9 cellular contexts compared by ENCODE assay signal in the genomic region with DNA sequence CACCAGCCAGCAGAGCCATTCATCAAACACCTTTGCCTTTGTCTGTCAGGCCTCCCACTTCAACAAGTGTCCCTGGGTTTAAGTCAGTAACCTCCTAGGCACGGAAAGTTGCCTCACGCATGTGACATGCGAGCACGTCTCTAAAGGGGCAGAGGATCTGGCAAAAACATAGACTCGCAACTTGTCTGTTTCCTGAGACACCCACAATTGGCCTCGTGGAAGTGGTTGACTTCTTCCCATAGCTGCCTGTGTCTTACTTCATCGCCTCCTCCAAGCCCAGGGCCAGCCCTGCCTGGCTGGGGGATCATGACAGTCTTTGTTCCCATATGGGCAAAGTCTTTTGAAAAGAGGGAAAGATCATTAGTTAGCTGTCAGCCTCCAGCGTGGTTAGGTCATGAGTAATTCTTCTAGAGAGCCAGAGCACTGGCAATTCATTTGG. TPM values are rescaled to one million over a fixed set of nuclear protein-coding genes. Genes with fewer than 3 reads are reported as not detected.
DNase-seq lines count a peak whose midpoint lies in the region; ATAC-seq and TF ChIP-seq lines count a peak whose summit lies in the region.
"Had no signal": no experiment of that assay in that cellular context is flagged by ENCODE, and none has a peak within 500 bp of the region (broad histone marks: within the 10 kb centered on the region; RNA-seq: fewer than 3 reads in every experiment).

No MANE protein-coding gene starts in this region.

- ATAC-seq in HCT116 = no peak
- ATAC-seq in stimulated activated effector memory CD8-positive, alpha-beta T cell treated with anti-CD3 and anti-CD28 coated beads, Interleukin-12 subunit alpha, Interleukin-12 subunit beta, amount 100 ng/mL, for 72 hours = no peak

- no peak overlapping the region for H3K9ac ChIP-seq in HCT116 (ENCODE audit: low read length)

- H3K9me3 ChIP-seq in HCT116 (ENCODE audit: control insufficient read depth in 1 of 2, insufficient read depth in 1 of 2, low read depth in 1 of 2, low read length in 2 of 2) (no peaks in the 10 kb centered on the region), ascending aorta (no peaks in the 10 kb centered on the region)
- H3K9me3 ChIP-seq: neutrophil had no signal

- H3K9me2 ChIP-seq in HCT116 (ENCODE audit: insufficient read depth) = no peaks in the 10 kb centered on the region

- H3K4me1 ChIP-seq in HCT116 (ENCODE audit: control insufficient read depth in 1 of 2, insufficient read depth in 2 of 2, low read length in 2 of 2) (peaks cover 6 to 40% of the 10 kb centered on the region in 2 experiments; a peak in 3 of 4 replicates), ascending aorta (peaks cover 26 to 52% of the 10 kb centered on the region in 2 donors)

- TF ChIP-seq CTCF in HCT116 (IDR thresholded peaks at IDR 0.05 in 2 of 3, conservative IDR thresholded peaks at IDR 0.05 in 1 of 3; ENCODE audit: borderline replicate concordance in 1 of 3, insufficient read depth in 1 of 3, low read depth in 2 of 3, low read length in 2 of 3) (no peak), ascending aorta (IDR thresholded peaks at IDR 0.05) (no peak)

- no peak overlapping the region for H3K4me3 ChIP-seq in HCT116 (replicated peaks in 1 of 2; ENCODE audit: low read depth in 1 of 2, low read length in 2 of 2)
- H3K4me3 ChIP-seq in ascending aorta = peak overlapping the region; percentile 32 to 55
- H3K4me3 ChIP-seq in H7 (ENCODE audit: insufficient read depth, low read depth, low read length) = no peak overlapping the region

- TF ChIP-seq RAD21 in HCT116 (IDR thresholded peaks at IDR 0.05; ENCODE audit: low read depth) = no peak

- H3K27me3 ChIP-seq in HCT116 (ENCODE audit: insufficient read depth, low read length) = no peaks in the 10 kb centered on the region
- no peaks in the 10 kb centered on the region for H3K27me3 ChIP-seq in ascending aorta
- H3K27me3 ChIP-seq in H7 (ENCODE audit: control insufficient read depth, insufficient read depth, low read length) = no peaks in the 10 kb centered on the region

- H3K36me3 ChIP-seq in HCT116 (ENCODE audit: control insufficient read depth in 1 of 2, insufficient read depth in 2 of 2, low read length in 2 of 2) (no peaks in the 10 kb centered on the region), ascending aorta (no peaks in the 10 kb centered on the region), H7 (replicated peaks; ENCODE audit: control insufficient read depth, insufficient read depth, low read length) (no peaks in the 10 kb centered on the region)
- H3K36me3 ChIP-seq: neutrophil had no signal

- no peaks in the 10 kb centered on the region for H3K79me2 ChIP-seq in HCT116 (ENCODE audit: insufficient read depth, low read length)

- BruUV-seq in HCT116 (replicated peaks; lab: Mats Ljungman, UMichigan) = no TSS peak

- RAD21 ChIA-PET in HCT116 (lab: Charles Lee; ENCODE audit: low non-redundant PET in 1 of 2, low total read pairs in 2 of 2, uncharacterized antibody in 2 of 2, unreplicated experiment in 2 of 2) = no interaction called here

- intact Hi-C loops in HCT116 (cut with micrococcal nuclease) (loop anchor here (1.0 kb wide), 2 partner anchors 478 to 743 kb away; no protein-coding TSS in a partner anchor), ascending aorta (cut with DNase I) (loop anchor here (1.0 to 10.0 kb wide), 8 partner anchors 23 to 844 kb away; a partner anchor contains a TSS)

- peaks cover 11% of the 10 kb centered on the region for H3K36me3 Mint-ChIP-seq in stimulated activated effector memory CD8-positive, alpha-beta T cell treated with anti-CD3 and anti-CD28 coated beads, Interleukin-12 subunit alpha, Interleukin-12 subunit beta, amount 100 ng/mL, for 72 hours

- POLR2A ChIA-PET in HCT116 (lab: Charles Lee) = no interaction called here

- no peak overlapping the region for H2AFZ ChIP-seq in HCT116 (ENCODE audit: low read depth, low read length, poor library complexity, severe bottlenecking)

- DNase-seq in HCT116 (ENCODE audit: low read depth, low spot score) (no peak), ascending aorta (ENCODE audit: low spot score in 2 of 2) (peak; percentile 41 to 92), islet precursor cell (peak; percentile 84), H7 (no peak), DMS53 (lab: John Stamatoyannopoulos, UW) (no peak), NCI-H2029 treated with DMSO at 0.1 percent for 48 hours (lab: John Stamatoyannopoulos, UW) (no peak), NOMO-1 (lab: John Stamatoyannopoulos, UW; ENCODE audit: unreplicated experiment in 2 of 2) (no peak)
- DNase-seq in stimulated activated effector memory CD8-positive, alpha-beta T cell treated with anti-CD3 and anti-CD28 coated beads, Interleukin-12 subunit alpha, Interleukin-12 subunit beta, amount 100 ng/mL, for 72 hours (ENCODE audit: low spot score in 2 of 2) = no peak

- H4K20me1 ChIP-seq in HCT116 (ENCODE audit: insufficient read depth) = no peaks in the 10 kb centered on the region

- H3K4me1 Mint-ChIP-seq in stimulated activated effector memory CD8-positive, alpha-beta T cell treated with anti-CD3 and anti-CD28 coated beads, Interleukin-12 subunit alpha, Interleukin-12 subunit beta, amount 100 ng/mL, for 72 hours = peaks cover 46% of the 10 kb centered on the region

- CTCF ChIA-PET in HCT116 (lab: Charles Lee) = no interaction called here

- no peaks in the 10 kb centered on the region for H3K9me3 Mint-ChIP-seq in stimulated activated effector memory CD8-positive, alpha-beta T cell treated with anti-CD3 and anti-CD28 coated beads, Interleukin-12 subunit alpha, Interleukin-12 subunit beta, amount 100 ng/mL, for 72 hours

- H3K27ac ChIP-seq in HCT116 (ENCODE audit: low read depth, low read length) (no peak overlapping the region), ascending aorta (peak overlapping the region; percentile 93 to 96)

- peak overlapping the region; percentile 33 for H3K27ac Mint-ChIP-seq in stimulated activated effector memory CD8-positive, alpha-beta T cell treated with anti-CD3 and anti-CD28 coated beads, Interleukin-12 subunit alpha, Interleukin-12 subunit beta, amount 100 ng/mL, for 72 hours

- H3K4me2 ChIP-seq in HCT116 (ENCODE audit: low read length) = peak overlapping the region; percentile 89

- no peak for TF ChIP-seq POLR2A in HCT116 (IDR thresholded peaks at IDR 0.05; ENCODE audit: borderline replicate concordance, extremely low read depth, insufficient read depth, insufficient read length)

- peak overlapping the region; percentile 40 for H3K4me3 Mint-ChIP-seq in stimulated activated effector memory CD8-positive, alpha-beta T cell treated with anti-CD3 and anti-CD28 coated beads, Interleukin-12 subunit alpha, Interleukin-12 subunit beta, amount 100 ng/mL, for 72 hours

TF ChIP-seq in HCT116, 20 proteins besides CTCF, POLR2A, EP300 and RAD21 (continues in another document):
- TF ChIP-seq, protein P1, sequence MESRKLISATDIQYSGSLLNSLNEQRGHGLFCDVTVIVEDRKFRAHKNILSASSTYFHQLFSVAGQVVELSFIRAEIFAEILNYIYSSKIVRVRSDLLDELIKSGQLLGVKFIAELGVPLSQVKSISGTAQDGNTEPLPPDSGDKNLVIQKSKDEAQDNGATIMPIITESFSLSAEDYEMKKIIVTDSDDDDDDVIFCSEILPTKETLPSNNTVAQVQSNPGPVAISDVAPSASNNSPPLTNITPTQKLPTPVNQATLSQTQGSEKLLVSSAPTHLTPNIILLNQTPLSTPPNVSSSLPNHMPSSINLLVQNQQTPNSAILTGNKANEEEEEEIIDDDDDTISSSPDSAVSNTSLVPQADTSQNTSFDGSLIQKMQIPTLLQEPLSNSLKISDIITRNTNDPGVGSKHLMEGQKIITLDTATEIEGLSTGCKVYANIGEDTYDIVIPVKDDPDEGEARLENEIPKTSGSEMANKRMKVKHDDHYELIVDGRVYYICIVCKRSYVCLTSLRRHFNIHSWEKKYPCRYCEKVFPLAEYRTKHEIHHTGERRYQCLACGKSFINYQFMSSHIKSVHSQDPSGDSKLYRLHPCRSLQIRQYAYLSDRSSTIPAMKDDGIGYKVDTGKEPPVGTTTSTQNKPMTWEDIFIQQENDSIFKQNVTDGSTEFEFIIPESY (IDR thresholded peaks at IDR 0.05; ENCODE audit: extremely low read depth, insufficient replicate concordance, low read length) = no peak
- no peak for TF ChIP-seq SIN3A (IDR thresholded peaks at IDR 0.05; ENCODE audit: low read depth)
- no peak for TF ChIP-seq EGR1 (IDR thresholded peaks at IDR 0.05; ENCODE audit: low read depth)
- no peak for TF ChIP-seq SP1 (IDR thresholded peaks at IDR 0.05; ENCODE audit: low read depth)
- TF ChIP-seq EZH2 (IDR thresholded peaks at IDR 0.05) = no peak
- no peak for TF ChIP-seq EZH2phosphoT487 (IDR thresholded peaks at IDR 0.05; ENCODE audit: borderline replicate concordance)
- TF ChIP-seq, protein P2, sequence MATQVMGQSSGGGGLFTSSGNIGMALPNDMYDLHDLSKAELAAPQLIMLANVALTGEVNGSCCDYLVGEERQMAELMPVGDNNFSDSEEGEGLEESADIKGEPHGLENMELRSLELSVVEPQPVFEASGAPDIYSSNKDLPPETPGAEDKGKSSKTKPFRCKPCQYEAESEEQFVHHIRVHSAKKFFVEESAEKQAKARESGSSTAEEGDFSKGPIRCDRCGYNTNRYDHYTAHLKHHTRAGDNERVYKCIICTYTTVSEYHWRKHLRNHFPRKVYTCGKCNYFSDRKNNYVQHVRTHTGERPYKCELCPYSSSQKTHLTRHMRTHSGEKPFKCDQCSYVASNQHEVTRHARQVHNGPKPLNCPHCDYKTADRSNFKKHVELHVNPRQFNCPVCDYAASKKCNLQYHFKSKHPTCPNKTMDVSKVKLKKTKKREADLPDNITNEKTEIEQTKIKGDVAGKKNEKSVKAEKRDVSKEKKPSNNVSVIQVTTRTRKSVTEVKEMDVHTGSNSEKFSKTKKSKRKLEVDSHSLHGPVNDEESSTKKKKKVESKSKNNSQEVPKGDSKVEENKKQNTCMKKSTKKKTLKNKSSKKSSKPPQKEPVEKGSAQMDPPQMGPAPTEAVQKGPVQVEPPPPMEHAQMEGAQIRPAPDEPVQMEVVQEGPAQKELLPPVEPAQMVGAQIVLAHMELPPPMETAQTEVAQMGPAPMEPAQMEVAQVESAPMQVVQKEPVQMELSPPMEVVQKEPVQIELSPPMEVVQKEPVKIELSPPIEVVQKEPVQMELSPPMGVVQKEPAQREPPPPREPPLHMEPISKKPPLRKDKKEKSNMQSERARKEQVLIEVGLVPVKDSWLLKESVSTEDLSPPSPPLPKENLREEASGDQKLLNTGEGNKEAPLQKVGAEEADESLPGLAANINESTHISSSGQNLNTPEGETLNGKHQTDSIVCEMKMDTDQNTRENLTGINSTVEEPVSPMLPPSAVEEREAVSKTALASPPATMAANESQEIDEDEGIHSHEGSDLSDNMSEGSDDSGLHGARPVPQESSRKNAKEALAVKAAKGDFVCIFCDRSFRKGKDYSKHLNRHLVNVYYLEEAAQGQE (IDR thresholded peaks at IDR 0.05; ENCODE audit: low read depth) = no peak
- no peak for TF ChIP-seq ZFX (IDR thresholded peaks at IDR 0.05)
- no peak for TF ChIP-seq SRF (IDR thresholded peaks at IDR 0.05; ENCODE audit: low read depth)
- TF ChIP-seq YY1 (IDR thresholded peaks at IDR 0.05; ENCODE audit: extremely low read depth, insufficient replicate concordance, low read depth, low read length) = no peak
- TF ChIP-seq ELF1 (IDR thresholded peaks at IDR 0.05; ENCODE audit: borderline replicate concordance, low read depth) = no peak

RNA-seq across cellular contexts. Expression of a gene that starts 35.5 kb away (rescaled TPM):
- total RNA-seq in HCT116 (2021; ENCODE audit: unreplicated experiment) (29.3 TPM), ascending aorta (18.5 TPM)
- 119 and 121 TPM in 2 replicates for polyA plus RNA-seq in HCT116 (2012)
- total RNA-seq in H7 (2014; rRNA removed; shearing (Covaris generic)) = 25.0 and 41.6 TPM in 2 replicates

Comparison
In these comparisons a context has a peak if more than half of its experiments do, and no peak if none do; other contexts are left out.
1. DNase-seq: peak in ascending aorta (2 of 2) and islet precursor cell (single experiment); none in HCT116 (single experiment), stimulated activated effector memory CD8-positive, alpha-beta T cell treated with anti-CD3 and anti-CD28 coated beads, Interleukin-12 subunit alpha, Interleukin-12 subunit beta, amount 100 ng/mL, for 72 hours (0 of 2), H7 (single experiment), DMS53 (single experiment), NCI-H2029 treated with DMSO at 0.1 percent for 48 hours (single experiment) and NOMO-1 (0 of 2).
2. H3K4me3 ChIP-seq: peak in ascending aorta (2 of 2); none in HCT116 (0 of 2) and H7 (single experiment).